16 cellular contexts compared by ENCODE assay signal in the genomic region with DNA sequence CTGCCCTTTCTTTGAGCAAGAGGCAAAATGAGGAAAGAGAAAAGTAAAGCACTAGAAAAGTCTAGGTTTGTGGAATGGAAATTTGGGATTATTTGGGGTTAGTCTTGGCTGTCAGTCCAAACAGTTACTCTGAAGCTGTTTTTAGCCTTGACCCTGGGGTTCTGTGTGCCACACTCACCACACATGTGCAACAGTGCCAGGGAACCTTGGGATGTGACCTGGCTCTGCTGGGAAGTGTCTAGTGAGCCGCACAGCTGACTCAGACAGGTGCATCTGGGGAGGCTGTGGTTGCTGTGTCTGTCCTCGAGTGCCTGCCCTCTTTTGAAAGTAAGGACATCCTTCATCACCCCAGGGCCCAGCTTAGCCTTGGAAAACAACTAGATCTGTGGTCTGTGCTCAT. TPM values are rescaled to one million over a fixed set of nuclear protein-coding genes. Genes with fewer than 3 reads are reported as not detected.
A peak's percentile ranks its signal among the peaks of the same experiment; 100 is the strongest.
DNase-seq lines count a peak whose midpoint lies in the region; ATAC-seq and TF ChIP-seq lines count a peak whose summit lies in the region.
"Had no signal": no experiment of that assay in that cellular context is flagged by ENCODE, and none has a peak within 500 bp of the region (broad histone marks: within the 10 kb centered on the region; RNA-seq: fewer than 3 reads in every experiment).

No MANE protein-coding gene starts in this region.

- POLR2A ChIA-PET in activated naive CD8-positive, alpha-beta T cell treated with anti-CD3 and anti-CD28 coated beads, Interleukin-2, amount 10 ng/mL, durations not matched to agents 7 days and 5 days (lab: Charles Lee), result no interaction called here
- POLR2A ChIA-PET in naive thymus-derived CD8-positive, alpha-beta T cell (lab: Charles Lee), result interaction anchor here (1.5 kb wide), 1 partner anchor 23 kb away, joined by 3 read pairs; no protein-coding TSS in a partner anchor

- peaks cover 9 to 100% (median 99%) of the 10 kb centered on the region in 6 donors for H3K36me3 ChIP-seq in spleen

- no peak overlapping the region for H3K4me3 ChIP-seq in spleen
- H3K4me3 ChIP-seq: BLaER1 treated with 17β-estradiol and CSF1 and Interleukin-3, amounts not matched to agents 10 nM and 100 nM; MG63; PC-9 had no signal

- CTCF ChIA-PET in activated CD8-positive, alpha-beta memory T cell treated with anti-CD3 and anti-CD28 coated beads, Interleukin-2, amount 10 ng/mL, durations not matched to agents 7 days and 5 days (lab: Charles Lee), result interaction anchor here (1.3 kb wide), 2 partner anchors 9 to 10 kb away, joined by 3 read pairs; no protein-coding TSS in a partner anchor

- no peaks in the 10 kb centered on the region for H3K9me3 Mint-ChIP-seq in activated CD8-positive, alpha-beta memory T cell treated with anti-CD3 and anti-CD28 coated beads, Interleukin-2, amount 10 ng/mL, durations not matched to agents 7 days and 5 days (ENCODE audit: low read depth)
- no peaks in the 10 kb centered on the region for H3K9me3 Mint-ChIP-seq in activated naive CD8-positive, alpha-beta T cell treated with anti-CD3 and anti-CD28 coated beads, Interleukin-2, amount 10 ng/mL, durations not matched to agents 7 days and 5 days
- H3K9me3 Mint-ChIP-seq in naive thymus-derived CD8-positive, alpha-beta T cell, result peaks cover 0 to 2% (median 0%) of the 10 kb centered on the region in 9 donors

- 85 to 100% (median 89%) methylated on average over 2 of the region's 2 CpGs for WGBS in spleen, 5 donors

- TF ChIP-seq CTCF in spleen (IDR thresholded peaks at IDR 0.05 in 8 of 11, conservative IDR thresholded peaks at IDR 0.05 in 3 of 11), result no peak

- H3K27me3 Mint-ChIP-seq in activated CD8-positive, alpha-beta memory T cell treated with anti-CD3 and anti-CD28 coated beads, Interleukin-2, amount 10 ng/mL, durations not matched to agents 7 days and 5 days, result no peaks in the 10 kb centered on the region
- no peaks in the 10 kb centered on the region for H3K27me3 Mint-ChIP-seq in activated naive CD8-positive, alpha-beta T cell treated with anti-CD3 and anti-CD28 coated beads, Interleukin-2, amount 10 ng/mL, durations not matched to agents 7 days and 5 days
- H3K27me3 Mint-ChIP-seq in naive thymus-derived CD8-positive, alpha-beta T cell, result no peaks in the 10 kb centered on the region

- no peak for TF ChIP-seq POLR2A in spleen (IDR thresholded peaks at IDR 0.05)

- ATAC-seq in activated CD8-positive, alpha-beta memory T cell treated with anti-CD3 and anti-CD28 coated beads, Interleukin-2, amount 10 ng/mL, durations not matched to agents 7 days and 5 days, result no peak
- ATAC-seq in activated naive CD8-positive, alpha-beta T cell treated with anti-CD3 and anti-CD28 coated beads, Interleukin-2, amount 10 ng/mL, durations not matched to agents 7 days and 5 days (ENCODE audit: low read depth), result no peak
- ATAC-seq in left lobe of liver, result peak; percentile 39
- no peak for ATAC-seq in naive thymus-derived CD8-positive, alpha-beta T cell
- no peak for ATAC-seq in HG03095 (IDR thresholded peaks at IDR 0.05; ENCODE audit: unreplicated experiment)

- peak overlapping the region; percentile 31 for H3K27ac Mint-ChIP-seq in activated CD8-positive, alpha-beta memory T cell treated with anti-CD3 and anti-CD28 coated beads, Interleukin-2, amount 10 ng/mL, durations not matched to agents 7 days and 5 days
- peak overlapping the region; percentile 48 for H3K27ac Mint-ChIP-seq in activated naive CD8-positive, alpha-beta T cell treated with anti-CD3 and anti-CD28 coated beads, Interleukin-2, amount 10 ng/mL, durations not matched to agents 7 days and 5 days
- peak overlapping the region in 1 of 10 donors; percentile 31 for H3K27ac Mint-ChIP-seq in naive thymus-derived CD8-positive, alpha-beta T cell

- H3K27ac ChIP-seq in spleen, result no peak overlapping the region
- H3K27ac ChIP-seq: BLaER1 treated with 17β-estradiol and CSF1 and Interleukin-3, amounts not matched to agents 10 nM and 100 nM; PC-9 had no signal

- intact Hi-C loops in spleen (cut with DNase I; ENCODE audit: low total_unique reads), result no loop called here

- H3K9me3 ChIP-seq in spleen, result no peaks in the 10 kb centered on the region
- H3K9me3 ChIP-seq: BLaER1 treated with 17β-estradiol and CSF1 and Interleukin-3, amounts not matched to agents 10 nM and 100 nM; MG63 had no signal

- no peak overlapping the region for H3K4me3 Mint-ChIP-seq in activated CD8-positive, alpha-beta memory T cell treated with anti-CD3 and anti-CD28 coated beads, Interleukin-2, amount 10 ng/mL, durations not matched to agents 7 days and 5 days
- no peak overlapping the region for H3K4me3 Mint-ChIP-seq in activated naive CD8-positive, alpha-beta T cell treated with anti-CD3 and anti-CD28 coated beads, Interleukin-2, amount 10 ng/mL, durations not matched to agents 7 days and 5 days
- no peak overlapping the region for H3K4me3 Mint-ChIP-seq in naive thymus-derived CD8-positive, alpha-beta T cell

- H3K36me3 Mint-ChIP-seq in activated CD8-positive, alpha-beta memory T cell treated with anti-CD3 and anti-CD28 coated beads, Interleukin-2, amount 10 ng/mL, durations not matched to agents 7 days and 5 days, result peaks cover 58% of the 10 kb centered on the region
- H3K36me3 Mint-ChIP-seq in activated naive CD8-positive, alpha-beta T cell treated with anti-CD3 and anti-CD28 coated beads, Interleukin-2, amount 10 ng/mL, durations not matched to agents 7 days and 5 days, result peaks cover 21% of the 10 kb centered on the region
- H3K36me3 Mint-ChIP-seq in naive thymus-derived CD8-positive, alpha-beta T cell, result peaks cover 0 to 92% (median 19%) of the 10 kb centered on the region in 3 donors

- DNase-seq in activated CD8-positive, alpha-beta memory T cell treated with anti-CD3 and anti-CD28 coated beads, Interleukin-2, amount 10 ng/mL, durations not matched to agents 7 days and 5 days, result no peak
- DNase-seq in activated CD8-positive, alpha-beta memory T cell treated with anti-CD3 and anti-CD28 coated beads, Interleukin-2, amount 50 U/mL, for 4 hours, result no peak
- DNase-seq in activated naive CD8-positive, alpha-beta T cell treated with anti-CD3 and anti-CD28 coated beads, Interleukin-2, amount 10 ng/mL, durations not matched to agents 7 days and 5 days, result no peak
- no peak for DNase-seq in left lobe of liver (ENCODE audit: low spot score)
- peak; percentile 33 for DNase-seq in spleen
- DNase-seq in naive thymus-derived CD8-positive, alpha-beta T cell, result no peak
- DNase-seq in NCI-H1694 treated with DMSO at 0.1 percent for 48 hours (lab: John Stamatoyannopoulos, UW), result no peak
- DNase-seq: EL, MG63, NCI-H1092 treated with DMSO at 0.1 percent for 48 hours, NCI-H1694, NCI-H446 treated with DMSO at 0.1 percent for 48 hours, NCI-H748 treated with DMSO at 0.1 percent for 48 hours, PC-9 had no signal

- H3K27me3 ChIP-seq in spleen (replicated peaks in 1 of 7), result no peaks in the 10 kb centered on the region
- H3K27me3 ChIP-seq: BLaER1 treated with 17β-estradiol and CSF1 and Interleukin-3, amounts not matched to agents 10 nM and 100 nM; MG63 had no signal

- no peaks in the 10 kb centered on the region for H3K4me1 ChIP-seq in spleen
- H3K4me1 ChIP-seq: BLaER1 treated with 17β-estradiol and CSF1 and Interleukin-3, amounts not matched to agents 10 nM and 100 nM had no signal

- H3K4me1 Mint-ChIP-seq in activated CD8-positive, alpha-beta memory T cell treated with anti-CD3 and anti-CD28 coated beads, Interleukin-2, amount 10 ng/mL, durations not matched to agents 7 days and 5 days, result peaks cover 23% of the 10 kb centered on the region
- peaks cover 11% of the 10 kb centered on the region for H3K4me1 Mint-ChIP-seq in activated naive CD8-positive, alpha-beta T cell treated with anti-CD3 and anti-CD28 coated beads, Interleukin-2, amount 10 ng/mL, durations not matched to agents 7 days and 5 days
- H3K4me1 Mint-ChIP-seq in naive thymus-derived CD8-positive, alpha-beta T cell, result peaks cover 0 to 2% (median 0%) of the 10 kb centered on the region in 4 donors

RNA-seq across cellular contexts. Expression of a gene that starts 15.8 kb away (rescaled TPM):
- total RNA-seq in activated CD8-positive, alpha-beta memory T cell treated with anti-CD3 and anti-CD28 coated beads, Interleukin-2, amount 10 ng/mL, durations not matched to agents 7 days and 5 days, result 10 to 100 TPM; 49.1 to 49.7 TPM
- total RNA-seq in activated naive CD8-positive, alpha-beta T cell treated with anti-CD3 and anti-CD28 coated beads, Interleukin-2, amount 10 ng/mL, durations not matched to agents 7 days and 5 days, result 10 to 100 TPM; 42.6 to 44.1 TPM
- total RNA-seq in left lobe of liver, result 38.4 TPM
- total RNA-seq in spleen, result 10 to 100 TPM; 15.7 to 41.0 (median 36.8) TPM
- polyA plus RNA-seq in spleen, result 10 to 100 TPM; 71.0 to 89.5 (median 78.0) TPM
- total RNA-seq in naive thymus-derived CD8-positive, alpha-beta T cell, result 10 to 100 TPM; 40.1 to 40.6 TPM
- 100 to 1,000 TPM in 2 of 3 donors, 10 to 100 TPM in 1; 95.5 to 110 (median 102) TPM for polyA plus RNA-seq in naive thymus-derived CD8-positive, alpha-beta T cell

RNA-seq across cellular contexts. Expression of a gene that starts 16.3 kb away (rescaled TPM):
- total RNA-seq in activated CD8-positive, alpha-beta memory T cell treated with anti-CD3 and anti-CD28 coated beads, Interleukin-2, amount 10 ng/mL, durations not matched to agents 7 days and 5 days, result 1 to 10 TPM; 1.0 to 2.4 TPM
- total RNA-seq in activated naive CD8-positive, alpha-beta T cell treated with anti-CD3 and anti-CD28 coated beads, Interleukin-2, amount 10 ng/mL, durations not matched to agents 7 days and 5 days, result 1 to 10 TPM; 2.2 to 4.1 TPM
- total RNA-seq in left lobe of liver (4.1 TPM), spleen (1 to 10 TPM; 1.9 to 8.8 (median 3.1) TPM)
- polyA plus RNA-seq in spleen, result 1 to 10 TPM; 3.3 to 5.5 (median 3.8) TPM
- 1 to 10 TPM; 2.8 to 4.1 TPM for total RNA-seq in naive thymus-derived CD8-positive, alpha-beta T cell
- polyA plus RNA-seq in naive thymus-derived CD8-positive, alpha-beta T cell, result 1 to 10 TPM; 5.5 to 6.0 (median 5.7) TPM

RNA-seq across cellular contexts. Expression of a gene that starts 25.6 kb away (rescaled TPM):
- 1,000 to 10,000 TPM in 1 of 2 experiments, 100 to 1,000 TPM in 1; 976 to 1,078 TPM for total RNA-seq in activated CD8-positive, alpha-beta memory T cell treated with anti-CD3 and anti-CD28 coated beads, Interleukin-2, amount 10 ng/mL, durations not matched to agents 7 days and 5 days
- total RNA-seq in activated naive CD8-positive, alpha-beta T cell treated with anti-CD3 and anti-CD28 coated beads, Interleukin-2, amount 10 ng/mL, durations not matched to agents 7 days and 5 days, result 1,000 to 10,000 TPM; 1,119 to 1,147 TPM
- 241 TPM for total RNA-seq in left lobe of liver
- 100 to 1,000 TPM; 294 to 922 (median 652) TPM for total RNA-seq in spleen
- polyA plus RNA-seq in spleen, result 1,000 to 10,000 TPM; 2,501 to 2,825 (median 2,795) TPM
- total RNA-seq in naive thymus-derived CD8-positive, alpha-beta T cell, result 1,000 to 10,000 TPM; 1,442 to 1,445 TPM
- polyA plus RNA-seq in naive thymus-derived CD8-positive, alpha-beta T cell, result 1,000 to 10,000 TPM; 2,357 to 2,883 (median 2,631) TPM

RNA-seq across cellular contexts. Expression of a gene that starts 41.6 kb away (rescaled TPM):
- 100 to 1,000 TPM; 134 to 152 TPM for total RNA-seq in activated CD8-positive, alpha-beta memory T cell treated with anti-CD3 and anti-CD28 coated beads, Interleukin-2, amount 10 ng/mL, durations not matched to agents 7 days and 5 days
- 100 to 1,000 TPM; 144 to 147 TPM for total RNA-seq in activated naive CD8-positive, alpha-beta T cell treated with anti-CD3 and anti-CD28 coated beads, Interleukin-2, amount 10 ng/mL, durations not matched to agents 7 days and 5 days
- total RNA-seq in left lobe of liver (48.6 TPM), spleen (100 to 1,000 TPM in 5 of 7 donors, 10 to 100 TPM in 2; 94.5 to 161 (median 112) TPM)
- polyA plus RNA-seq in spleen, result 10 to 100 TPM; 41.7 to 70.0 (median 64.8) TPM
- 100 to 1,000 TPM; 188 to 191 TPM for total RNA-seq in naive thymus-derived CD8-positive, alpha-beta T cell
- 100 to 1,000 TPM in 1 of 3 donors, 10 to 100 TPM in 2; 28.6 to 135 (median 59.3) TPM for polyA plus RNA-seq in naive thymus-derived CD8-positive, alpha-beta T cell

RNA-seq across cellular contexts. Expression of a gene that starts 41.9 kb away (rescaled TPM):
- total RNA-seq in activated CD8-positive, alpha-beta memory T cell treated with anti-CD3 and anti-CD28 coated beads, Interleukin-2, amount 10 ng/mL, durations not matched to agents 7 days and 5 days, result 100 to 1,000 TPM; 110 to 125 TPM
- total RNA-seq in activated naive CD8-positive, alpha-beta T cell treated with anti-CD3 and anti-CD28 coated beads, Interleukin-2, amount 10 ng/mL, durations not matched to agents 7 days and 5 days, result 100 to 1,000 TPM; 131 to 140 TPM
- total RNA-seq in left lobe of liver, result 49.4 TPM
- total RNA-seq in spleen, result 100 to 1,000 TPM in 6 of 7 donors, 10 to 100 TPM in 1; 73.4 to 146 (median 117) TPM
- 10 to 100 TPM; 34.8 to 90.6 (median 60.1) TPM for polyA plus RNA-seq in spleen
- 100 to 1,000 TPM; 218 to 221 TPM for total RNA-seq in naive thymus-derived CD8-positive, alpha-beta T cell
- 10 to 100 TPM; 25.8 to 47.4 (median 28.7) TPM for polyA plus RNA-seq in naive thymus-derived CD8-positive, alpha-beta T cell
